19 cellular contexts compared by ENCODE assay signal in the genomic region with DNA sequence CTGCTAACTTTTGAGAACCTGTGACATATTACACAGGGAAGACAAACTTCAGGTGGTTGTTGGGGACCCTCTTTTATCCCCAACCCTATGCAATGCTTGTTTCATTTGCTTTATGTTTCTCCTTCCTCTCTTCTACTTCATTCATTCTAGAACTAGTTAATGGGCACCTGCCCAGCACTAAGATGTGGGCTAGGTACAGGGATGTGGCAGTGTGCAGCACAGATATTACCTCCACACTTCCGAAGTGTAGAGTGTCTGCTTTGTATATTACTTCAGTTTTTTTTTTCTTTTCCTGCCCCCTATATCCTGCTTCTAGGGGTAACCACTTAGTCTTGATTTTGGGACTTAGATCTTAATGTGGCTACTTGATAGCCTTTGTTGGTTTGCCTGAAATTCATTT. TPM values are rescaled to one million over a fixed set of nuclear protein-coding genes. Genes with fewer than 3 reads are reported as not detected.
DNase-seq lines count a peak whose midpoint lies in the region; ATAC-seq and TF ChIP-seq lines count a peak whose summit lies in the region.
"Had no signal": no experiment of that assay in that cellular context is flagged by ENCODE, and none has a peak within 500 bp of the region (broad histone marks: within the 10 kb centered on the region; RNA-seq: fewer than 3 reads in every experiment).

No MANE protein-coding gene starts in this region.

- H3K36me3 Mint-ChIP-seq in activated CD4-positive, alpha-beta T cell treated with anti-CD3 and anti-CD28 coated beads, Interleukin-2, amount 10 ng/mL, durations not matched to agents 24 days and 14 days (ENCODE audit: low read depth), result peaks cover 74% of the 10 kb centered on the region
- H3K36me3 Mint-ChIP-seq in activated naive CD8-positive, alpha-beta T cell treated with anti-CD3 and anti-CD28 coated beads, Interleukin-2, amount 10 ng/mL, durations not matched to agents 7 days and 5 days, result peaks cover 19% of the 10 kb centered on the region
- no peaks in the 10 kb centered on the region for H3K36me3 Mint-ChIP-seq in endothelial cell (ENCODE audit: low read depth, unreplicated experiment)

- TF ChIP-seq CTCF in psoas muscle (IDR thresholded peaks at IDR 0.05) (no peak), endothelial cell (IDR thresholded peaks at IDR 0.05; ENCODE audit: unreplicated experiment) (no peak)

- H3K9me3 ChIP-seq in KOPT-K1 (ENCODE audit: insufficient read depth, low read length, poor library complexity, severe bottlenecking) (peaks cover 13% of the 10 kb centered on the region), psoas muscle (no peaks in the 10 kb centered on the region)
- H3K9me3 ChIP-seq: adrenal gland, SJSA1, tibial nerve had no signal

- intact Hi-C loops in activated CD4-positive, alpha-beta T cell treated with anti-CD3 and anti-CD28 coated beads, Interleukin-2, amount 10 ng/mL, durations not matched to agents 24 days and 14 days (cut with micrococcal nuclease), result loop anchor here (1.0 to 10.0 kb wide), 8 partner anchors 11 to 1107 kb away; a partner anchor contains a TSS
- intact Hi-C loops in psoas muscle (cut with DNase I), result no loop called here

- H3K9me3 Mint-ChIP-seq in activated CD4-positive, alpha-beta T cell treated with anti-CD3 and anti-CD28 coated beads, Interleukin-2, amount 10 ng/mL, durations not matched to agents 24 days and 14 days, result peaks cover 12% of the 10 kb centered on the region
- peaks cover 6% of the 10 kb centered on the region for H3K9me3 Mint-ChIP-seq in activated naive CD8-positive, alpha-beta T cell treated with anti-CD3 and anti-CD28 coated beads, Interleukin-2, amount 10 ng/mL, durations not matched to agents 7 days and 5 days
- no peaks in the 10 kb centered on the region for H3K9me3 Mint-ChIP-seq in endothelial cell (ENCODE audit: unreplicated experiment)

- no peak overlapping the region for H3K4me3 ChIP-seq in psoas muscle
- H3K4me3 ChIP-seq: A549, adrenal gland, hepatocyte, SJSA1, tibial nerve had no signal

- H3K27ac ChIP-seq in KOPT-K1 (ENCODE audit: low read depth, low read length, poor library complexity, severe bottlenecking) (peak overlapping the region; percentile 98), psoas muscle (peak overlapping the region; percentile 7)
- H3K27ac ChIP-seq: A549, adrenal gland, hepatocyte, SJSA1, tibial nerve had no signal

- H3K27me3 ChIP-seq in psoas muscle (ENCODE audit: insufficient read depth in 3 of 3, low read length in 2 of 3), result no peaks in the 10 kb centered on the region
- H3K27me3 ChIP-seq: adrenal gland, hepatocyte, SJSA1, tibial nerve had no signal

- H3K4me1 Mint-ChIP-seq in activated CD4-positive, alpha-beta T cell treated with anti-CD3 and anti-CD28 coated beads, Interleukin-2, amount 10 ng/mL, durations not matched to agents 24 days and 14 days, result peaks cover 72% of the 10 kb centered on the region
- H3K4me1 Mint-ChIP-seq in activated naive CD8-positive, alpha-beta T cell treated with anti-CD3 and anti-CD28 coated beads, Interleukin-2, amount 10 ng/mL, durations not matched to agents 7 days and 5 days, result peaks cover 64% of the 10 kb centered on the region
- H3K4me1 Mint-ChIP-seq in endothelial cell (ENCODE audit: unreplicated experiment), result no peaks in the 10 kb centered on the region

- H3K36me3 ChIP-seq in KOPT-K1 (ENCODE audit: insufficient read depth, low read length) (peaks cover 34% of the 10 kb centered on the region), psoas muscle (ENCODE audit: insufficient read depth in 1 of 2, low read depth in 1 of 2) (no peaks in the 10 kb centered on the region)
- H3K36me3 ChIP-seq: adrenal gland, SJSA1, tibial nerve had no signal

- WGBS in psoas muscle, 3 donors, result 41 to 96% (median 93%) methylated on average over 1 of the region's 1 CpG

- peaks cover 13% of the 10 kb centered on the region for H3K4me1 ChIP-seq in psoas muscle
- H3K4me1 ChIP-seq: adrenal gland had no signal

- peak overlapping the region; percentile 96 for H3K27ac Mint-ChIP-seq in activated CD4-positive, alpha-beta T cell treated with anti-CD3 and anti-CD28 coated beads, Interleukin-2, amount 10 ng/mL, durations not matched to agents 24 days and 14 days
- H3K27ac Mint-ChIP-seq in activated naive CD8-positive, alpha-beta T cell treated with anti-CD3 and anti-CD28 coated beads, Interleukin-2, amount 10 ng/mL, durations not matched to agents 7 days and 5 days, result peak overlapping the region; percentile 97
- no peak overlapping the region for H3K27ac Mint-ChIP-seq in endothelial cell (ENCODE audit: unreplicated experiment)

- POLR2A ChIA-PET in activated naive CD8-positive, alpha-beta T cell treated with anti-CD3 and anti-CD28 coated beads, Interleukin-2, amount 10 ng/mL, durations not matched to agents 7 days and 5 days (lab: Charles Lee), result interaction anchor here (1.0 to 5.6 kb wide), 6 partner anchors 10 to 126 kb away, joined by 3 to 69 read pairs (median 13); a partner anchor contains a TSS

- H3K27me3 Mint-ChIP-seq in activated CD4-positive, alpha-beta T cell treated with anti-CD3 and anti-CD28 coated beads, Interleukin-2, amount 10 ng/mL, durations not matched to agents 24 days and 14 days, result no peaks in the 10 kb centered on the region
- no peaks in the 10 kb centered on the region for H3K27me3 Mint-ChIP-seq in activated naive CD8-positive, alpha-beta T cell treated with anti-CD3 and anti-CD28 coated beads, Interleukin-2, amount 10 ng/mL, durations not matched to agents 7 days and 5 days
- H3K27me3 Mint-ChIP-seq in endothelial cell (ENCODE audit: unreplicated experiment), result peaks cover 3% of the 10 kb centered on the region

- peak; percentile 77 for ATAC-seq in activated naive CD8-positive, alpha-beta T cell treated with anti-CD3 and anti-CD28 coated beads, Interleukin-2, amount 10 ng/mL, durations not matched to agents 7 days and 5 days (ENCODE audit: low read depth)
- ATAC-seq in psoas muscle (no peak), left lobe of liver (no peak), GM19395 (IDR thresholded peaks at IDR 0.05; ENCODE audit: unreplicated experiment) (no peak)
- ATAC-seq: A549, PC-3, sciatic nerve had no signal

- DNase-seq in activated CD4-positive, alpha-beta T cell treated with anti-CD3 and anti-CD28 coated beads, Interleukin-2, amount 10 ng/mL, durations not matched to agents 24 days and 14 days, result peak; percentile 72
- no peak for DNase-seq in activated CD4-positive, alpha-beta T cell treated with anti-CD3 and anti-CD28 coated beads, Interleukin-2, amount 50 U/mL, for 4 hours
- DNase-seq in activated naive CD8-positive, alpha-beta T cell treated with anti-CD3 and anti-CD28 coated beads, Interleukin-2, amount 10 ng/mL, durations not matched to agents 7 days and 5 days, result no peak
- DNase-seq in psoas muscle (no peak), left lobe of liver (ENCODE audit: low spot score) (no peak), endothelial cell (ENCODE audit: low spot score) (no peak)
- DNase-seq: adrenal gland; effector CD8-positive, alpha-beta T cell; NCI-H2029; occipital lobe; PC-3; stimulated activated CD4-positive, alpha-beta T cell treated with anti-CD3 and anti-CD28 coated beads, Interleukin-2, amount 100 ng/mL, for 48 hours had no signal

- H3K4me3 Mint-ChIP-seq in activated CD4-positive, alpha-beta T cell treated with anti-CD3 and anti-CD28 coated beads, Interleukin-2, amount 10 ng/mL, durations not matched to agents 24 days and 14 days, result peak overlapping the region; percentile 69
- peak overlapping the region; percentile 74 for H3K4me3 Mint-ChIP-seq in activated naive CD8-positive, alpha-beta T cell treated with anti-CD3 and anti-CD28 coated beads, Interleukin-2, amount 10 ng/mL, durations not matched to agents 7 days and 5 days
- no peak overlapping the region for H3K4me3 Mint-ChIP-seq in endothelial cell (ENCODE audit: unreplicated experiment)

RNA-seq across cellular contexts. Expression of a gene that starts 35.1 kb away (rescaled TPM):
- 130 and 132 TPM in 2 replicates for total RNA-seq in activated CD4-positive, alpha-beta T cell treated with anti-CD3 and anti-CD28 coated beads, Interleukin-2, amount 10 ng/mL, durations not matched to agents 24 days and 14 days
- total RNA-seq in activated naive CD8-positive, alpha-beta T cell treated with anti-CD3 and anti-CD28 coated beads, Interleukin-2, amount 10 ng/mL, durations not matched to agents 7 days and 5 days, result 10 to 100 TPM; 52.7 to 58.9 TPM
- total RNA-seq in psoas muscle, result under 1 TPM; 0.17 to 0.71 (median 0.45) TPM
- polyA plus RNA-seq in psoas muscle, result under 1 TPM; 0.01 to 0.09 (median 0.03) TPM
- 1.5 TPM for total RNA-seq in left lobe of liver
- total RNA-seq in endothelial cell (ENCODE audit: unreplicated experiment), result not detected
- total RNA-seq: hepatocyte, PC-3, SJSA1 had no signal
- polyA plus RNA-seq: A549, hepatocyte had no signal

Comparison
In these comparisons a context has a peak if more than half of its experiments do, and no peak if none do; other contexts are left out.
1. RNA of a gene that starts 35.1 kb away (total RNA-seq): 130 to 132 TPM in activated CD4-positive, alpha-beta T cell treated with anti-CD3 and anti-CD28 coated beads, Interleukin-2, amount 10 ng/mL, durations not matched to agents 24 days and 14 days and 52.7 to 58.9 TPM in activated naive CD8-positive, alpha-beta T cell treated with anti-CD3 and anti-CD28 coated beads, Interleukin-2, amount 10 ng/mL, durations not matched to agents 7 days and 5 days; 1.5 TPM in left lobe of liver (single experiment), 0.17 to 0.71 TPM in psoas muscle and not detected in endothelial cell (single experiment); every median in the first group is over 10 times any median in the second.